In genomic region chr16:49855822-49856740, GRCh38 we compare ENCODE assay signal across 8 cellular contexts. TPM values are rescaled to one million over a fixed set of nuclear protein-coding genes. Genes with fewer than 3 reads are reported as not detected.
DNase-seq lines count a peak whose midpoint lies in the region; ATAC-seq, FAIRE-seq and TF ChIP-seq lines count a peak whose summit lies in the region.

Gene ZNF423 (minus strand): TSS chr16:49856112. CDS start chr16:49855774, 338 bp downstream.

- no peaks in the 10 kb centered on the region for H3K36me3 Mint-ChIP-seq in CD8-positive, alpha-beta T cell
- H3K36me3 Mint-ChIP-seq in dendritic cell treated with granulocyte-macrophage colony-stimulating factor and Interleukin-4, amounts not matched to agents 40 ng/mL and 50 ng/mL, for 4 days (ENCODE audit: low read depth), result no peaks in the 10 kb centered on the region

- peaks cover 44% of the 10 kb centered on the region for H3K27me3 Mint-ChIP-seq in CD8-positive, alpha-beta T cell (ENCODE audit: low read depth)
- peaks cover 78% of the 10 kb centered on the region for H3K27me3 Mint-ChIP-seq in dendritic cell treated with granulocyte-macrophage colony-stimulating factor and Interleukin-4, amounts not matched to agents 40 ng/mL and 50 ng/mL, for 4 days

- FAIRE-seq in GM19239 (lab: Jason Lieb, UNC), result no peak

- H3K4me1 ChIP-seq in CD8-positive, alpha-beta T cell (ENCODE audit: insufficient read depth, low read length), result peaks cover 18% of the 10 kb centered on the region
- peaks cover 14% of the 10 kb centered on the region for H3K4me1 ChIP-seq in Karpas-422 (ENCODE audit: low read length)

- CTCF ChIA-PET in CD8-positive, alpha-beta T cell (lab: Charles Lee), result interaction anchor here (0.7 to 1.6 kb wide), 2 partner anchors 264 to 813 kb away, joined by 3 read pairs; no protein-coding TSS in a partner anchor

- no peaks in the 10 kb centered on the region for H3K79me2 ChIP-seq in Karpas-422 (ENCODE audit: low read length)

- H3K9me3 Mint-ChIP-seq in CD8-positive, alpha-beta T cell, result no peaks in the 10 kb centered on the region
- no peaks in the 10 kb centered on the region for H3K9me3 Mint-ChIP-seq in dendritic cell treated with granulocyte-macrophage colony-stimulating factor and Interleukin-4, amounts not matched to agents 40 ng/mL and 50 ng/mL, for 4 days

- H3K9ac ChIP-seq in Karpas-422 (ENCODE audit: low read length), result peak within 1 kb of the TSS; percentile 58

- no peak for TF ChIP-seq CTCF in CD8-positive, alpha-beta T cell (IDR thresholded peaks at IDR 0.05)

- intact Hi-C loops in CD8-positive, alpha-beta T cell (cut with DNase I, micrococcal nuclease), result no loop called here
- intact Hi-C loops in dendritic cell treated with granulocyte-macrophage colony-stimulating factor and Interleukin-4, amounts not matched to agents 40 ng/mL and 50 ng/mL, for 4 days (cut with micrococcal nuclease), result no loop called here

- H3K9me2 ChIP-seq in Karpas-422 (replicated peaks; ENCODE audit: insufficient read depth, low read length), result no peaks in the 10 kb centered on the region

- no peak for DNase-seq in CD8-positive, alpha-beta T cell
- DNase-seq in Karpas-422 (no peak), mucosa of gallbladder (ENCODE audit: low spot score) (no peak), GM19239 (ENCODE audit: insufficient read length, low spot score) (no peak)
- no peak for DNase-seq in stimulated activated CD4-positive, alpha-beta T cell treated with anti-CD3 and anti-CD28 coated beads, Interleukin-12 subunit alpha, Interleukin-12 subunit beta, amount 100 ng/mL, for 4 hours

- H3K4me3 Mint-ChIP-seq in CD8-positive, alpha-beta T cell, result peak within 1 kb of the TSS; percentile 71
- peak within 1 kb of the TSS; percentile 75 for H3K4me3 Mint-ChIP-seq in dendritic cell treated with granulocyte-macrophage colony-stimulating factor and Interleukin-4, amounts not matched to agents 40 ng/mL and 50 ng/mL, for 4 days

- no peaks in the 10 kb centered on the region for H3K9me3 ChIP-seq in CD8-positive, alpha-beta T cell (ENCODE audit: low read length)
- H3K9me3 ChIP-seq in Karpas-422 (ENCODE audit: low read length), result no peaks in the 10 kb centered on the region

- H3K4me1 Mint-ChIP-seq in CD8-positive, alpha-beta T cell (ENCODE audit: low read depth), result peaks cover 12% of the 10 kb centered on the region
- peaks cover 18% of the 10 kb centered on the region for H3K4me1 Mint-ChIP-seq in dendritic cell treated with granulocyte-macrophage colony-stimulating factor and Interleukin-4, amounts not matched to agents 40 ng/mL and 50 ng/mL, for 4 days (ENCODE audit: low read depth)

- H3K27ac ChIP-seq in CD8-positive, alpha-beta T cell (ENCODE audit: low read depth, low read length), result no peak within 1 kb of the TSS
- H3K27ac ChIP-seq in Karpas-422 (ENCODE audit: low read length), result no peak within 1 kb of the TSS

- H3K27ac Mint-ChIP-seq in CD8-positive, alpha-beta T cell, result no peak within 1 kb of the TSS
- no peak within 1 kb of the TSS for H3K27ac Mint-ChIP-seq in dendritic cell treated with granulocyte-macrophage colony-stimulating factor and Interleukin-4, amounts not matched to agents 40 ng/mL and 50 ng/mL, for 4 days

- H3K4me2 ChIP-seq in Karpas-422 (ENCODE audit: low read depth, low read length, poor library complexity, severe bottlenecking), result peak within 1 kb of the TSS; percentile 71

- POLR2A ChIA-PET in CD8-positive, alpha-beta T cell (lab: Charles Lee), result no interaction called here

- H3K4me3 ChIP-seq in CD8-positive, alpha-beta T cell (ENCODE audit: low read depth, low read length), result peak within 1 kb of the TSS; percentile 45
- H3K4me3 ChIP-seq in Karpas-422 (ENCODE audit: low read length), result peak within 1 kb of the TSS; percentile 61; the same call in 1 of the 2 replicates

- peak within 1 kb of the TSS; percentile 87 for H2AFZ ChIP-seq in Karpas-422 (ENCODE audit: low read length)

- H3K27me3 ChIP-seq in CD8-positive, alpha-beta T cell (ENCODE audit: insufficient read depth, low read length), result peaks cover 6% of the 10 kb centered on the region
- H3K27me3 ChIP-seq in Karpas-422 (ENCODE audit: low read length), result no peaks in the 10 kb centered on the region

- H4K20me1 ChIP-seq in Karpas-422 (ENCODE audit: insufficient read depth, low read depth, low read length), result no peaks in the 10 kb centered on the region

- no peaks in the 10 kb centered on the region for H3K36me3 ChIP-seq in CD8-positive, alpha-beta T cell (ENCODE audit: insufficient read depth, low read length)
- no peaks in the 10 kb centered on the region for H3K36me3 ChIP-seq in Karpas-422 (ENCODE audit: insufficient read depth, low read length)

- peak; percentile 11 for ATAC-seq in CD8-positive, alpha-beta T cell
- ATAC-seq in HG03280 (IDR thresholded peaks at IDR 0.05; ENCODE audit: unreplicated experiment) (no peak), HG03342 (IDR thresholded peaks at IDR 0.05; ENCODE audit: unreplicated experiment) (no peak)

RNA-seq across cellular contexts. Expression of gene ZNF423, which starts in this region (rescaled TPM):
- not detected for total RNA-seq in CD8-positive, alpha-beta T cell
- total RNA-seq in Karpas-422 (2014; rRNA removed; shearing (Covaris generic); ENCODE audit: low replicate concordance), result not detected in 2 replicates
- total RNA-seq in mucosa of gallbladder, result 11.0 TPM

Comparison
In these comparisons a context has a peak if more than half of its experiments do, and no peak if none do; other contexts are left out.
1. RNA of gene ZNF423 (total RNA-seq): 11.0 TPM in mucosa of gallbladder (single experiment); not detected in CD8-positive, alpha-beta T cell and not detected in Karpas-422; every median in the first group is over 10 times any median in the second.
2. Peak in ATAC-seq and H3K4me3 ChIP-seq in CD8-positive, alpha-beta T cell; RNA of the gene not detected or under 1 TPM.